In genomic region chr2:174223359-174223758, GRCh38 we compare ENCODE assay signal across 26 cellular contexts.
"Had no signal": no experiment of that assay in that cellular context is flagged by ENCODE, and none has a peak within 500 bp of the region (broad histone marks: within the 10 kb centered on the region; RNA-seq: fewer than 3 reads in every experiment).

No MANE protein-coding gene starts in this region.

- FAIRE-seq: RCC 7860 had no signal

- H3K4me3 Mint-ChIP-seq: IgD-negative memory B cell had no signal

- H3K27ac ChIP-seq: KMS-11, SJSA1, SK-N-MC had no signal

- H3K27ac Mint-ChIP-seq: IgD-negative memory B cell had no signal

- H3K4me1 ChIP-seq: SJSA1 had no signal

- DNase-seq: Kasumi-1, MM.1S, NCI-H1048, NCI-H1105, NCI-H1417 treated with DMSO at 0.1 percent for 48 hours, NCI-H146, NCI-H1694 treated with DMSO at 0.1 percent for 48 hours, NCI-H1930, NCI-H2081, NCI-H2107, NCI-H2171, NCI-H226, NCI-H446, NCI-H510A, NCI-H524 treated with DMSO at 0.1 percent for 48 hours, NCI-H69, NCI-H774, Right ventricle myocardium superior, RPMI8226, SIG-M5 had no signal

- H3K9me3 ChIP-seq: SJSA1 had no signal

- H3K27me3 ChIP-seq: SJSA1 had no signal

- H3K4me3 ChIP-seq: K562, SJSA1, SK-N-MC had no signal

- H3K4me2 ChIP-seq: KMS-11 had no signal

- H3K27me3 Mint-ChIP-seq: IgD-negative memory B cell had no signal

- H3K9ac ChIP-seq: KMS-11 had no signal
